Comparison of ENCODE assay signal across 8 cellular contexts in the genomic region with DNA sequence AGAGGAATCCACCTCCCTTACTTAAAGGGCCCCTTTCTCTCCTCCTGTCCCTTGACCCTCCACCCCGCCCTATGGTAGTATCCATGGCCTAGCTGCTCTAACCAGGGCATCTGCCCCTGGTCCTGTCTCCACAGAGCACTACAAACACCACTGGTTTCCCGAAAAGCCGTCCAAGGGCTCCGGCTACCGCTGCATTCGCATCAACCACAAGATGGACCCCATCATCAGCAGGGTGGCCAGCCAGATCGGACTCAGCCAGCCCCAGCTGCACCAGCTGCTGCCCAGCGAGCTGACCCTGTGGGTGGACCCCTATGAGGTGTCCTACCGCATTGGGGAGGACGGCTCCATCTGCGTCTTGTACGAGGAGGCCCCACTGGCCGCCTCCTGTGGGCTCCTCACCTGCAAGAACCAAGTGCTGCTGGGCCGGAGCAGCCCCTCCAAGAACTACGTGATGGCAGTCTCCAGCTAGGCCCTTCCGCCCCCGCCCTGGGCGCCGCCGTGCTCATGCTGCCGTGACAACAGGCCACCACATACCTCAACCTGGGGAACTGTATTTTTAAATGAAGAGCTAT. TPM values are rescaled to one million over a fixed set of nuclear protein-coding genes. Genes with fewer than 3 reads are reported as not detected.
A peak's percentile ranks its signal among the peaks of the same experiment; 100 is the strongest.
DNase-seq lines count a peak whose midpoint lies in the region; ATAC-seq, FAIRE-seq and TF ChIP-seq lines count a peak whose summit lies in the region.

No MANE protein-coding gene starts in this region.

- no peak for FAIRE-seq in endothelial cell of umbilical vein (lab: Jason Lieb, UNC)

- ATAC-seq in GM21390 (IDR thresholded peaks at IDR 0.05; ENCODE audit: unreplicated experiment): no peak

- H2AFZ ChIP-seq in endothelial cell of umbilical vein (ENCODE audit: low read depth, low read length) (no peak overlapping the region), neural cell (ENCODE audit: low read depth, low read length) (no peak overlapping the region)

- CTCF ChIA-PET in endothelial cell of umbilical vein (lab: Charles Lee): interaction anchor here (1.0 to 7.8 kb wide), 11 partner anchors 9 to 134 kb away, joined by 3 to 88 read pairs (median 13); no protein-coding TSS in a partner anchor

- no peak overlapping the region for H3K9ac ChIP-seq in endothelial cell of umbilical vein (replicated peaks; ENCODE audit: extremely low read depth, insufficient read depth, low read length)
- peak overlapping the region; percentile 22 for H3K9ac ChIP-seq in neural cell (ENCODE audit: low read length)

- no peaks in the 10 kb centered on the region for H3F3A ChIP-seq in neural cell (ENCODE audit: insufficient read depth, low read length, poor library complexity, severe bottlenecking)

- H3K79me2 ChIP-seq in endothelial cell of umbilical vein (ENCODE audit: control insufficient read depth, insufficient read depth, low read length): peaks cover 6% of the 10 kb centered on the region
- H3K79me2 ChIP-seq in neural cell (replicated peaks; ENCODE audit: insufficient read depth, low read length): peaks cover 20% of the 10 kb centered on the region

- H3K9me3 ChIP-seq in endothelial cell of umbilical vein (replicated peaks; ENCODE audit: control insufficient read depth, insufficient read depth, low read length) (no peaks in the 10 kb centered on the region), neural cell (ENCODE audit: low read length) (no peaks in the 10 kb centered on the region)

- H4K20me1 ChIP-seq in endothelial cell of umbilical vein (replicated peaks; ENCODE audit: control insufficient read depth, extremely low read depth, insufficient read depth, low read length): peaks cover 5% of the 10 kb centered on the region
- no peaks in the 10 kb centered on the region for H4K20me1 ChIP-seq in neural cell (ENCODE audit: insufficient read depth)

- H3K4me2 ChIP-seq in endothelial cell of umbilical vein (ENCODE audit: insufficient read depth, low read length): peak overlapping the region; percentile 62
- H3K4me2 ChIP-seq in neural cell (ENCODE audit: low read length): peak overlapping the region; percentile 22

- no TSS peak for BruUV-seq in endothelial cell of umbilical vein (replicated peaks; lab: Mats Ljungman, UMichigan)

- no peak for TF ChIP-seq CTCF in GM12864 (IDR thresholded peaks at IDR 0.05; ENCODE audit: low read depth, low read length, missing control alignments)
- TF ChIP-seq CTCF in endothelial cell of umbilical vein (IDR thresholded peaks at IDR 0.05; ENCODE audit: extremely low read depth in 1 of 2, insufficient read depth in 1 of 2, low read depth in 1 of 2, low read length in 2 of 2): no peak
- no peak for TF ChIP-seq CTCF in neural cell (IDR thresholded peaks at IDR 0.05; ENCODE audit: poor library complexity, severe bottlenecking)

- no peaks in the 10 kb centered on the region for H3K9me1 ChIP-seq in endothelial cell of umbilical vein (replicated peaks; ENCODE audit: control insufficient read depth, extremely low read depth, insufficient read depth, low read length)

- POLR2A ChIA-PET in endothelial cell of umbilical vein (lab: Charles Lee): interaction anchor here (0.7 to 4.9 kb wide), 7 partner anchors 10 to 48 kb away, joined by 3 to 115 read pairs (median 4); no protein-coding TSS in a partner anchor

- dilution Hi-C loops in endothelial cell of umbilical vein (cut with MboI; ENCODE audit: extremely low pct_ligation_motif_present, low sequenced_read_pairs): no loop called here

- no peak for TF ChIP-seq EP300 in neural cell (conservative IDR thresholded peaks at IDR 0.05; ENCODE audit: poor library complexity, severe bottlenecking)

- peak overlapping the region; percentile 93 for H3K4me3 ChIP-seq in GM12864 (ENCODE audit: low read depth, low read length)
- peak overlapping the region in 2 of 3 experiments; percentile 70 to 97 for H3K4me3 ChIP-seq in endothelial cell of umbilical vein (replicated peaks in 1 of 3; ENCODE audit: insufficient read depth in 1 of 3, low read depth in 1 of 3, low read length in 3 of 3)
- peak overlapping the region; percentile 98 for H3K4me3 ChIP-seq in neural cell (ENCODE audit: low read length)

- H3K27ac ChIP-seq in endothelial cell of umbilical vein (ENCODE audit: insufficient read depth, low read depth, low read length): no peak overlapping the region
- H3K27ac ChIP-seq in neural cell (ENCODE audit: low read length): no peak overlapping the region

- H3K27me3 ChIP-seq in endothelial cell of umbilical vein (ENCODE audit: control insufficient read depth in 2 of 2, insufficient read depth in 2 of 2, low read length in 2 of 2) (no peaks in the 10 kb centered on the region), neural cell (ENCODE audit: insufficient read depth, low read depth, low read length) (no peaks in the 10 kb centered on the region)

- peaks cover 19% of the 10 kb centered on the region for H3K4me1 ChIP-seq in endothelial cell of umbilical vein (ENCODE audit: control insufficient read depth, extremely low read depth, insufficient read depth, low read length)

- no peak for DNase-seq in GM12864 (ENCODE audit: low read depth)
- peak; percentile 50 to 53 for DNase-seq in activated CD4-positive, alpha-beta T cell treated with anti-CD3 and anti-CD28 coated beads for 4 hours
- peak; percentile 42 for DNase-seq in endothelial cell of umbilical vein (ENCODE audit: low read depth, low spot score)
- DNase-seq in NCI-H1092 treated with DMSO at 0.1 percent for 48 hours (lab: John Stamatoyannopoulos, UW): no peak
- no peak for DNase-seq in GM19240 (ENCODE audit: insufficient read length, low spot score)
- DNase-seq in NCI-H187 treated with DMSO at 0.1 percent for 48 hours (lab: John Stamatoyannopoulos, UW): no peak

- H3K36me3 ChIP-seq in endothelial cell of umbilical vein (ENCODE audit: control insufficient read depth in 2 of 2, extremely low read depth in 1 of 2, insufficient read depth in 2 of 2, low read length in 2 of 2): peaks cover 2 to 12% of the 10 kb centered on the region in 2 experiments
- no peaks in the 10 kb centered on the region for H3K36me3 ChIP-seq in neural cell (ENCODE audit: insufficient read depth, low read length)

- intact Hi-C loops in endothelial cell of umbilical vein (cut with micrococcal nuclease): loop anchor here (1.0 kb wide), 1 partner anchor 13 kb away; no protein-coding TSS in a partner anchor

- no peaks in the 10 kb centered on the region for H3K9me2 ChIP-seq in neural cell (ENCODE audit: insufficient read depth, low read length)

- no peak for TF ChIP-seq POLR2A in endothelial cell of umbilical vein (IDR thresholded peaks at IDR 0.05; ENCODE audit: low read depth, low read length)

- TF ChIP-seq RAD21 in neural cell (conservative IDR thresholded peaks at IDR 0.05): no peak

TF ChIP-seq in endothelial cell of umbilical vein, 7 proteins besides CTCF, POLR2A, EP300 and RAD21:
- TF ChIP-seq JUN (IDR thresholded peaks at IDR 0.05; ENCODE audit: borderline replicate concordance, insufficient read depth, insufficient read length, low read depth): no peak
- TF ChIP-seq, protein P1, sequence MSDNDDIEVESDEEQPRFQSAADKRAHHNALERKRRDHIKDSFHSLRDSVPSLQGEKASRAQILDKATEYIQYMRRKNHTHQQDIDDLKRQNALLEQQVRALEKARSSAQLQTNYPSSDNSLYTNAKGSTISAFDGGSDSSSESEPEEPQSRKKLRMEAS (IDR thresholded peaks at IDR 0.05; ENCODE audit: insufficient read depth, insufficient read length): no peak
- no peak for TF ChIP-seq FOS (IDR thresholded peaks at IDR 0.05; ENCODE audit: borderline replicate concordance, insufficient read depth, low read length)
- TF ChIP-seq POLR2AphosphoS5 (IDR thresholded peaks at IDR 0.05; ENCODE audit: insufficient read depth, low read depth, low read length): no peak
TF ChIP-seq in endothelial cell of umbilical vein: peak in this region for 0.

TF ChIP-seq in neural cell, 6 proteins besides CTCF, POLR2A, EP300 and RAD21 (continues in another document):
- TF ChIP-seq TAF1 (IDR thresholded peaks at IDR 0.05; ENCODE audit: low read depth) (no peak), MXI1 (conservative IDR thresholded peaks at IDR 0.05; ENCODE audit: poor library complexity, severe bottlenecking) (no peak), EZH2 (IDR thresholded peaks at IDR 0.05; ENCODE audit: borderline replicate concordance, insufficient read depth, low read length, poor library complexity, severe bottlenecking) (no peak)

RNA-seq across cellular contexts. Expression of a gene that starts 1.7 kb away (rescaled TPM):
- 40.3 and 50.1 TPM in 2 replicates for total RNA-seq in endothelial cell of umbilical vein
- 35.6 and 59.0 TPM in 2 replicates for polyA plus RNA-seq in endothelial cell of umbilical vein
- 22.8 and 28.2 TPM in 2 replicates for polyA plus RNA-seq in endothelial cell of umbilical vein (2011; cell fraction: cytosol; rRNA removed)
- 16.8 and 17.3 TPM in 2 replicates for polyA plus RNA-seq in endothelial cell of umbilical vein (2011; cell fraction: nucleus; rRNA removed)
- polyA plus RNA-seq in endothelial cell of umbilical vein (2012): 26.0 and 27.1 TPM in 2 replicates
- polyA minus RNA-seq in endothelial cell of umbilical vein: 50.2 and 51.0 TPM in 2 replicates
- 11.2 TPM for polyA minus RNA-seq in endothelial cell of umbilical vein (2011; cell fraction: cytosol; rRNA and poly(A)+ RNA removed)
- 17.3 and 21.6 TPM in 2 replicates for polyA minus RNA-seq in endothelial cell of umbilical vein (2011; cell fraction: nucleus; rRNA and poly(A)+ RNA removed)
- polyA plus RNA-seq in neural cell: 2.4 and 4.1 TPM in 2 replicates
- 7.8 and 9.0 TPM in 2 replicates for polyA minus RNA-seq in neural cell

RNA-seq across cellular contexts. Expression of a gene that starts 43.9 kb away (rescaled TPM):
- total RNA-seq in endothelial cell of umbilical vein: 0.11 TPM in 1 of 2 replicates, not detected in the other
- 0.10 and 0.12 TPM in 2 replicates for polyA plus RNA-seq in endothelial cell of umbilical vein
- 0.09 and 0.14 TPM in 2 replicates for polyA plus RNA-seq in endothelial cell of umbilical vein (2011; cell fraction: cytosol; rRNA removed)
- polyA plus RNA-seq in endothelial cell of umbilical vein (2011; cell fraction: nucleus; rRNA removed): 0.06 TPM in 1 of 2 replicates, not detected in the other
- 0.41 and 0.94 TPM in 2 replicates for polyA plus RNA-seq in endothelial cell of umbilical vein (2012)
- polyA minus RNA-seq in endothelial cell of umbilical vein: 0.23 TPM in 1 of 2 replicates, not detected in the other
- polyA minus RNA-seq in endothelial cell of umbilical vein (2011; cell fraction: cytosol; rRNA and poly(A)+ RNA removed): not detected
- not detected in 2 replicates for polyA minus RNA-seq in endothelial cell of umbilical vein (2011; cell fraction: nucleus; rRNA and poly(A)+ RNA removed)
- not detected in 2 replicates for polyA plus RNA-seq in neural cell
- not detected in 2 replicates for polyA minus RNA-seq in neural cell

Comparison
In these comparisons a context has a peak if more than half of its experiments do, and no peak if none do; other contexts are left out.
1. DNase-seq: peak in activated CD4-positive, alpha-beta T cell treated with anti-CD3 and anti-CD28 coated beads for 4 hours (2 of 2) and endothelial cell of umbilical vein (single experiment); none in GM12864 (single experiment), NCI-H1092 treated with DMSO at 0.1 percent for 48 hours (single experiment), GM19240 (single experiment) and NCI-H187 treated with DMSO at 0.1 percent for 48 hours (single experiment).
2. Peak in every context shown above with its lines, with median percentiles within 50 percentile points of each other: H3K4me3 ChIP-seq.